Comparison of ENCODE assay signal across 8 cellular contexts in genomic region chr12:112013601-112014402, GRCh38. TPM values are rescaled to one million over a fixed set of nuclear protein-coding genes. Genes with fewer than 3 reads are reported as not detected.
DNase-seq lines count a peak whose midpoint lies in the region; ATAC-seq and TF ChIP-seq lines count a peak whose summit lies in the region.

No MANE protein-coding gene starts in this region.

- H3K9me3 Mint-ChIP-seq in immature natural killer cell = no peaks in the 10 kb centered on the region

- CTCF ChIA-PET in GM10248 (lab: Yijun Ruan, JAX) = interaction anchor here (0.8 to 2.7 kb wide), 9 partner anchors 9 to 94 kb away, joined by 3 to 17 read pairs (median 4); no protein-coding TSS in a partner anchor

- peak; percentile 14 for ATAC-seq in HG02885 (IDR thresholded peaks at IDR 0.05; ENCODE audit: poor library complexity, unreplicated experiment)
- ATAC-seq in GM21515 (IDR thresholded peaks at IDR 0.05; ENCODE audit: unreplicated experiment) = no peak

- H3K4me3 Mint-ChIP-seq in immature natural killer cell = peak overlapping the region; percentile 87 to 96 (median 94)

- peak overlapping the region; percentile 82 to 98 (median 92) for H3K27ac Mint-ChIP-seq in immature natural killer cell

- H3K36me3 Mint-ChIP-seq in immature natural killer cell = peaks cover 8 to 21% (median 20%) of the 10 kb centered on the region in 3 donors

- POLR2A ChIA-PET in GM10248 (lab: Yijun Ruan, JAX) = interaction anchor here (0.5 to 1.4 kb wide), 9 partner anchors 7 to 1875 kb away, joined by 3 to 10 read pairs (median 4); partner anchors contain the start of gene TRAFD1

- in situ Hi-C loops in T47D (cut with HindIII; ENCODE audit: low pct_unique_long_range_greater_than_20kb, low sequenced_read_pairs) = no loop called here

- peaks cover 5 to 9% (median 8%) of the 10 kb centered on the region in 3 donors for H3K27me3 Mint-ChIP-seq in immature natural killer cell (ENCODE audit: low read depth in 3 of 3)

- TF ChIP-seq CTCF in GM10248 (IDR thresholded peaks at IDR 0.05; ENCODE audit: control extremely low read depth, extremely low read depth, low read depth, missing control alignments) = no peak

- DNase-seq in GM10248 (ENCODE audit: extremely low spot score) = peak; percentile 34
- DNase-seq in NCI-H2081 treated with DMSO at 0.1 percent for 48 hours (lab: John Stamatoyannopoulos, UW) = peak; percentile 54
- DNase-seq in UCSD-AML1 (lab: John Stamatoyannopoulos, UW; ENCODE audit: unreplicated experiment) = peak; percentile 72
- peak; percentile 55 to 85 for DNase-seq in T47D (ENCODE audit: low read depth in 1 of 2, low spot score in 1 of 2)
- DNase-seq in immature natural killer cell = peak; percentile 16 to 49 (median 20)
- peak; percentile 49 to 60 for DNase-seq in stimulated activated CD4-positive, alpha-beta T cell treated with anti-CD3 and anti-CD28 coated beads, Interleukin-12 subunit alpha, Interleukin-12 subunit beta, amount 100 ng/mL, for 24 hours (ENCODE audit: low read depth in 2 of 2)

- peaks cover 55 to 64% of the 10 kb centered on the region in 2 donors for H3K4me1 Mint-ChIP-seq in immature natural killer cell

RNA-seq across cellular contexts. Expression of gene ERP29, which starts 0.6 kb away (rescaled TPM):
- polyA plus RNA-seq in immature natural killer cell = 100 to 1,000 TPM; 106 to 137 (median 119) TPM

RNA-seq across cellular contexts. Expression of gene TMEM116, which starts 0.8 kb away (rescaled TPM):
- 10 to 100 TPM; 11.2 to 15.1 (median 11.8) TPM for polyA plus RNA-seq in immature natural killer cell

Comparison
In these comparisons a context has a peak if more than half of its experiments do, and no peak if none do; other contexts are left out.
1. DNase-seq: peak in every context shown above with its lines; median percentile 72 in UCSD-AML1; 70 in T47D; 54 in stimulated activated CD4-positive, alpha-beta T cell treated with anti-CD3 and anti-CD28 coated beads, Interleukin-12 subunit alpha, Interleukin-12 subunit beta, amount 100 ng/mL, for 24 hours; 54 in NCI-H2081 treated with DMSO at 0.1 percent for 48 hours; 34 in GM10248; 20 in immature natural killer cell.